ENCODE assay signal across 11 cellular contexts in the genomic region with DNA sequence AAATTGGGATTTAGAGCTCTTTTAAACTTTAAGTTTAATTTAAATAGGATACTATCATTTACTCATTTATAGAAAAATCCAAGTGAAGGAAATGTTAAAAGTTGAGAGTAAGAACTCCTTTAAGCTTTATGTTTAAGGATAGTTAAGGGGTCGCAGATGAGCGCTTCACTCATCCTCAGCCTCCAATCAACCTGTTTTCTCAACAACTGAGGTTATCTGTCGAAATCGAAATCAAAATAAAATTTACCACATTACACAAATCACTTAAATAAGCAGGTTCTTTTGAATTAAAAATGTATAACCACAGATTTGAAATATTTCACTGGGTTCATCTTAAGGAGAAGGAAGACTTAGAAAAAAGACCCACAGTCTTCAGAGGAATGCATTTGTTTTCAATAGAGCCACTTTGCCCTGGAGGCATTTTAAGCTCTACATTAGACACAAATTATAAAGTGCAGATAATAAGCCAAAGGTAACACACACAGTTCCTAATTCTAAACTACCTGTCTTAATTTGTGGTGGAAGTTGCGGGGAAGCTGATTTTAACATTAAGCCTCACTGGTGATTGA. TPM values are rescaled to one million over a fixed set of nuclear protein-coding genes. Genes with fewer than 3 reads are reported as not detected.
"Had no signal": no experiment of that assay in that cellular context is flagged by ENCODE, and none has a peak within 500 bp of the region (broad histone marks: within the 10 kb centered on the region; RNA-seq: fewer than 3 reads in every experiment).

No MANE protein-coding gene starts in this region.

- H2AFZ ChIP-seq: GM23248 had no signal

- FAIRE-seq: K562 had no signal

- H3K9ac ChIP-seq: GM23248 had no signal

- ATAC-seq: HCT116, K562 had no signal

- DNase-seq: GM23248, HFFc6, IMR-90, KG1 had no signal

- H3K9me3 ChIP-seq: HAP-1 had no signal

- H3K4me1 ChIP-seq: HAP-1 had no signal

- H3K27ac ChIP-seq: GM23248, HL-60 had no signal

- H3K4me3 ChIP-seq: GM23248, HAP-1, K562 had no signal

- H3K36me3 ChIP-seq: HAP-1 had no signal

RNA-seq across cellular contexts. Expression of a gene that starts 5.5 kb away (rescaled TPM):
- total RNA-seq: GM23248, H4, H7, HFFc6, HT1080, IMR-90, K562 had no signal
- polyA plus RNA-seq: GM23248, IMR-90, K562 had no signal
